ENCODE assay signal across 8 cellular contexts in the genomic region with DNA sequence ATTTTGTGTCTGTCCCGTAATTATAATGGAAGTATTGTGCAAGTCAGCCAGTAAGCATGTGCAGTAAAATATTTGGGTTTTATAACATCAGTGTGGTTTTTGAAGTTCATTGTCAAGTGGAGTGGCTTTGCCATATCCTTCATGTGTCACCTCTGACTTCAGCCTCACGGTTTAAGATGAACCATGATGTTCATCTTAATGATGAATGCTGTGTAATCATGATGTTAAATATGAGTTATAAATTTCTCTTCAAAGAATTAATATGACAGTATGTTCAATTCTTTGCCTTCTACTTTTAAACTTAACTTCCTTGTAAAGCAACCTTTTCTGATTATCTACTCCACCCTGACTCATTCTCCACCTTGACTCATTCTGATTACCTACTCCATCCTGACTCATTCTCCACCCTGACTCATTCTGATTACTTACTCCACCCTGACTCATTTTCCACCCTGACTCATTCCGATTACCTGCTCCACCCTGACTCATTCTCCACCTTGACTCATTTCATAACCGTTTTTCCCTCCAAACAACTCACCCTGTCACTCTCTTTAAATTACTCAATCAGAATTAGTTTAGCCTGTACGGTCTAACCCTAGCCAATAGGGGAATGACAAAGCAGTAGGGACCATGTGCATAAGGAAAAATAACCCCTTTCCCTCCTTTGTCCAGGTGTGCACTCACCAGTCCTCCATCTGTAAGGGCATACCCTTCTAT. TPM values are rescaled to one million over a fixed set of nuclear protein-coding genes. Genes with fewer than 3 reads are reported as not detected.
A peak's percentile ranks its signal among the peaks of the same experiment; 100 is the strongest.
DNase-seq lines count a peak whose midpoint lies in the region; ATAC-seq, FAIRE-seq and TF ChIP-seq lines count a peak whose summit lies in the region.

No MANE protein-coding gene starts in this region.

- no peak overlapping the region for H3K14ac ChIP-seq in mesenchymal stem cell (ENCODE audit: low read length in 2 of 2)

- peaks cover 12% of the 10 kb centered on the region for H3K9me3 ChIP-seq in mesenchymal stem cell (ENCODE audit: control insufficient read depth, low read length)

- no peak overlapping the region for H2BK120ac ChIP-seq in mesenchymal stem cell (ENCODE audit: low read depth, low read length)

- intact Hi-C loops in activated B cell treated with CpG ODN at 0.5 μM for 24 hours (cut with micrococcal nuclease): loop anchor here (2.0 kb wide), 1 partner anchor 50 kb away; a partner anchor contains a TSS

- peaks cover 3% of the 10 kb centered on the region for H3K36me3 Mint-ChIP-seq in activated B cell treated with CpG ODN at 0.5 μM for 24 hours (ENCODE audit: low read depth)

- no peak overlapping the region for H3K23ac ChIP-seq in mesenchymal stem cell (ENCODE audit: low read length in 2 of 2)

- no peak overlapping the region for H2AFZ ChIP-seq in mesenchymal stem cell (ENCODE audit: low read depth, low read length)

- DNase-seq in stimulated activated naive CD4-positive, alpha-beta T cell treated with Interleukin-2 at 50 U/mL for 16 hours (lab: John Stamatoyannopoulos, UW): peak; percentile 8
- DNase-seq in stimulated activated naive CD4-positive, alpha-beta T cell (lab: John Stamatoyannopoulos, UW): no peak
- no peak for DNase-seq in activated B cell treated with CpG ODN at 0.5 μM for 24 hours
- DNase-seq in mesenchymal stem cell: peak; percentile 73
- DNase-seq in GF-D8 (lab: John Stamatoyannopoulos, UW): no peak
- DNase-seq in HTR-8/SVneo (ENCODE audit: insufficient read length, low spot score): no peak
- no peak for DNase-seq in omental fat pad (ENCODE audit: low spot score)

- peaks cover 8% of the 10 kb centered on the region for H3K27me3 Mint-ChIP-seq in activated B cell treated with CpG ODN at 0.5 μM for 24 hours

- no peak overlapping the region for H4K8ac ChIP-seq in mesenchymal stem cell (ENCODE audit: low read length)

- POLR2A ChIA-PET in activated B cell treated with CpG ODN at 0.5 μM for 24 hours (lab: Charles Lee): no interaction called here

- CTCF ChIA-PET in activated B cell treated with CpG ODN at 0.5 μM for 24 hours (lab: Charles Lee): no interaction called here

- no peaks in the 10 kb centered on the region for H3K4me1 ChIP-seq in mesenchymal stem cell (ENCODE audit: control insufficient read depth, insufficient read depth, low read depth, low read length)

- ATAC-seq in HG03139 (IDR thresholded peaks at IDR 0.05; ENCODE audit: unreplicated experiment) (peak; percentile 83), activated B cell treated with CpG ODN at 0.5 μM for 24 hours (ENCODE audit: low read depth) (peak; percentile 87), omental fat pad (ENCODE audit: low FRiP score) (no peak)

- H3K27me3 ChIP-seq in mesenchymal stem cell (ENCODE audit: control insufficient read depth in 1 of 2, insufficient read depth in 1 of 2, low read length in 2 of 2): no peaks in the 10 kb centered on the region

- no peak overlapping the region for H2BK12ac ChIP-seq in mesenchymal stem cell (ENCODE audit: low read length in 2 of 2)

- TF ChIP-seq CTCF in activated B cell treated with CpG ODN at 0.5 μM for 24 hours (IDR thresholded peaks at IDR 0.05): no peak
- TF ChIP-seq CTCF in omental fat pad (IDR thresholded peaks at IDR 0.05): no peak

- H3K27ac Mint-ChIP-seq in activated B cell treated with CpG ODN at 0.5 μM for 24 hours: peak overlapping the region; percentile 30

- H2BK15ac ChIP-seq in mesenchymal stem cell (ENCODE audit: low read depth, poor library complexity, severe bottlenecking): no peak overlapping the region

- 66% methylated on average over 4 of the region's 5 CpGs for WGBS in mesenchymal stem cell

- peaks cover 24% of the 10 kb centered on the region for H3K9me3 Mint-ChIP-seq in activated B cell treated with CpG ODN at 0.5 μM for 24 hours

- H2AK5ac ChIP-seq in mesenchymal stem cell (ENCODE audit: low read length, severe bottlenecking): peak overlapping the region; percentile 77

- no peak overlapping the region for H3K4me3 ChIP-seq in mesenchymal stem cell (ENCODE audit: insufficient read depth in 1 of 2, low read depth in 1 of 2, low read length in 2 of 2)

- no peaks in the 10 kb centered on the region for H3K79me1 ChIP-seq in mesenchymal stem cell (replicated peaks; ENCODE audit: low read length, poor library complexity, severe bottlenecking)

- H3K9ac ChIP-seq in mesenchymal stem cell (ENCODE audit: low read length): no peak overlapping the region

- no peak overlapping the region for H4K91ac ChIP-seq in mesenchymal stem cell (ENCODE audit: low read length)

- peaks cover 6% of the 10 kb centered on the region for H3K4me1 Mint-ChIP-seq in activated B cell treated with CpG ODN at 0.5 μM for 24 hours

- no peak overlapping the region for H3K4me3 Mint-ChIP-seq in activated B cell treated with CpG ODN at 0.5 μM for 24 hours

- H3K18ac ChIP-seq in mesenchymal stem cell (ENCODE audit: low read depth in 1 of 2, low read length in 2 of 2): no peak overlapping the region

- H3K36me3 ChIP-seq in mesenchymal stem cell (ENCODE audit: control insufficient read depth in 1 of 2, insufficient read depth in 2 of 2, low read depth in 1 of 2, low read length in 2 of 2): no peaks in the 10 kb centered on the region

- no peak overlapping the region for H3K27ac ChIP-seq in mesenchymal stem cell (ENCODE audit: low read length, poor library complexity, severe bottlenecking)

- no peak overlapping the region for H3K4me2 ChIP-seq in mesenchymal stem cell (ENCODE audit: low read length, poor library complexity, severe bottlenecking)

- no peak overlapping the region for H3K4ac ChIP-seq in mesenchymal stem cell (ENCODE audit: low read depth in 1 of 2, low read length in 2 of 2)

- no peak for FAIRE-seq in HTR-8/SVneo (lab: Jason Lieb, UNC)

- H2BK5ac ChIP-seq in mesenchymal stem cell (ENCODE audit: low read depth, low read length, poor library complexity, severe bottlenecking): no peak overlapping the region

RNA-seq across cellular contexts. Expression of a gene that starts 50.3 kb away (rescaled TPM):
- total RNA-seq in activated B cell treated with CpG ODN at 0.5 μM for 24 hours: 212 and 256 TPM in 2 replicates
- 34.0 TPM for polyA plus RNA-seq in mesenchymal stem cell (2013, experiment 1 of 2)
- 33.7 TPM for polyA plus RNA-seq in mesenchymal stem cell (2013, experiment 2 of 2)
- total RNA-seq in omental fat pad: 100 to 1,000 TPM in 3 of 4 donors, 10 to 100 TPM in 1; 87.8 to 182 (median 145) TPM

Comparison
In these comparisons a context has a peak if more than half of its experiments do, and no peak if none do; other contexts are left out.
1. DNase-seq: peak in stimulated activated naive CD4-positive, alpha-beta T cell treated with Interleukin-2 at 50 U/mL for 16 hours (single experiment) and mesenchymal stem cell (single experiment); none in stimulated activated naive CD4-positive, alpha-beta T cell (0 of 6), activated B cell treated with CpG ODN at 0.5 μM for 24 hours (single experiment), GF-D8 (single experiment), HTR-8/SVneo (single experiment) and omental fat pad (single experiment).